Comparison of ENCODE assay signal across 14 cellular contexts in genomic region chr6:118724211-118724610, GRCh38.
DNase-seq lines count a peak whose midpoint lies in the region; ATAC-seq and TF ChIP-seq lines count a peak whose summit lies in the region.
"Had no signal": no experiment of that assay in that cellular context is flagged by ENCODE, and none has a peak within 500 bp of the region (broad histone marks: within the 10 kb centered on the region; RNA-seq: fewer than 3 reads in every experiment).

No MANE protein-coding gene starts in this region.

- H3K36me3 ChIP-seq in KOPT-K1 (ENCODE audit: insufficient read depth, low read length) (no peaks in the 10 kb centered on the region), Peyer's patch (no peaks in the 10 kb centered on the region)
- H3K36me3 ChIP-seq: gastroesophageal sphincter had no signal

- peak overlapping the region; percentile 70 for H3K27ac Mint-ChIP-seq in activated CD4-positive, alpha-beta T cell treated with anti-CD3 and anti-CD28 coated beads for 36 hours
- peak overlapping the region in 9 of 10 donors; percentile 16 to 97 (median 85) for H3K27ac Mint-ChIP-seq in naive thymus-derived CD8-positive, alpha-beta T cell
- H3K27ac Mint-ChIP-seq: type B pancreatic cell had no signal

- H3K4me3 Mint-ChIP-seq in activated CD4-positive, alpha-beta T cell treated with anti-CD3 and anti-CD28 coated beads for 36 hours = no peak overlapping the region
- peak overlapping the region in 8 of 10 donors; percentile 17 to 74 (median 60) for H3K4me3 Mint-ChIP-seq in naive thymus-derived CD8-positive, alpha-beta T cell
- H3K4me3 Mint-ChIP-seq: type B pancreatic cell had no signal

- no peak for TF ChIP-seq CTCF in Peyer's patch (IDR thresholded peaks at IDR 0.05)

- H3K9me3 ChIP-seq in KOPT-K1 (ENCODE audit: insufficient read depth, low read length, poor library complexity, severe bottlenecking) (no peaks in the 10 kb centered on the region), Peyer's patch (no peaks in the 10 kb centered on the region)
- H3K9me3 ChIP-seq: A549, gastroesophageal sphincter had no signal

- no peak for TF ChIP-seq POLR2A in Peyer's patch (IDR thresholded peaks at IDR 0.05)

- CTCF ChIA-PET in activated CD4-positive, alpha-beta T cell treated with anti-CD3 and anti-CD28 coated beads for 36 hours (lab: Charles Lee) = interaction anchor here (0.9 to 3.3 kb wide), 7 partner anchors 10 to 67 kb away, joined by 3 to 63 read pairs (median 4); no protein-coding TSS in a partner anchor

- intact Hi-C loops in activated CD4-positive, alpha-beta T cell treated with anti-CD3 and anti-CD28 coated beads for 36 hours (cut with DNase I, micrococcal nuclease) = loop anchor here in 1 of 2 experiments (2.0 kb wide), 1 partner anchor 53 kb away; no protein-coding TSS in a partner anchor

- peak overlapping the region; percentile 34 for H3K27ac ChIP-seq in KOPT-K1 (ENCODE audit: low read depth, low read length, poor library complexity, severe bottlenecking)
- H3K27ac ChIP-seq in Peyer's patch = peak overlapping the region in 1 of 4 donors; percentile 4
- H3K27ac ChIP-seq: A549, gastroesophageal sphincter had no signal

- POLR2A ChIA-PET in activated CD4-positive, alpha-beta T cell treated with anti-CD3 and anti-CD28 coated beads for 36 hours (lab: Charles Lee) = interaction anchor here (0.6 to 1.2 kb wide), 2 partner anchors 15 to 73 kb away, joined by 3 to 7 read pairs; no protein-coding TSS in a partner anchor
- POLR2A ChIA-PET in naive thymus-derived CD8-positive, alpha-beta T cell (lab: Charles Lee) = interaction anchor here (1.1 to 3.0 kb wide), 3 partner anchors 12 to 73 kb away, joined by 4 to 36 read pairs (median 13); partner anchors contain the start of gene CEP85L

- H3K4me1 ChIP-seq in Peyer's patch = no peaks in the 10 kb centered on the region
- H3K4me1 ChIP-seq: A549, gastroesophageal sphincter had no signal

- ATAC-seq in activated CD4-positive, alpha-beta T cell treated with anti-CD3 and anti-CD28 coated beads for 36 hours = peak; percentile 37
- peak; percentile 93 for ATAC-seq in HG02610 (IDR thresholded peaks at IDR 0.05; ENCODE audit: unreplicated experiment)
- peak in 1 of 2 donors; percentile 31 for ATAC-seq in naive thymus-derived CD8-positive, alpha-beta T cell
- ATAC-seq: A549, gastroesophageal sphincter had no signal

- no peak overlapping the region for H3K4me3 ChIP-seq in Peyer's patch
- H3K4me3 ChIP-seq: A549, gastroesophageal sphincter had no signal

- no peaks in the 10 kb centered on the region for H3K27me3 ChIP-seq in Peyer's patch
- H3K27me3 ChIP-seq: gastroesophageal sphincter had no signal

- H3K36me3 Mint-ChIP-seq in activated CD4-positive, alpha-beta T cell treated with anti-CD3 and anti-CD28 coated beads for 36 hours (ENCODE audit: low read depth) = no peaks in the 10 kb centered on the region
- no peaks in the 10 kb centered on the region for H3K36me3 Mint-ChIP-seq in naive thymus-derived CD8-positive, alpha-beta T cell
- H3K36me3 Mint-ChIP-seq: type B pancreatic cell had no signal

- no peak for DNase-seq in activated CD4-positive, alpha-beta T cell treated with anti-CD3 and anti-CD28 coated beads for 36 hours
- no peak for DNase-seq in activated CD4-positive, alpha-beta T cell treated with anti-CD3 and anti-CD28 coated beads for 4 hours
- DNase-seq in naive thymus-derived CD8-positive, alpha-beta T cell = no peak
- no peak for DNase-seq in Peyer's patch
- DNase-seq in NCI-H1417 (lab: John Stamatoyannopoulos, UW) = no peak
- DNase-seq in amygdala (lab: John Stamatoyannopoulos, UW) = no peak
- DNase-seq: activated CD8-positive, alpha-beta memory T cell treated with anti-CD3 and anti-CD28 coated beads, Interleukin-2, amount 50 U/mL, for 4 hours; HCEC 1CT; retina had no signal

- no peaks in the 10 kb centered on the region for H3K9me3 Mint-ChIP-seq in activated CD4-positive, alpha-beta T cell treated with anti-CD3 and anti-CD28 coated beads for 36 hours (ENCODE audit: low read depth)
- no peaks in the 10 kb centered on the region for H3K9me3 Mint-ChIP-seq in naive thymus-derived CD8-positive, alpha-beta T cell
- H3K9me3 Mint-ChIP-seq: type B pancreatic cell had no signal

- no peaks in the 10 kb centered on the region for H3K27me3 Mint-ChIP-seq in activated CD4-positive, alpha-beta T cell treated with anti-CD3 and anti-CD28 coated beads for 36 hours
- no peaks in the 10 kb centered on the region for H3K27me3 Mint-ChIP-seq in naive thymus-derived CD8-positive, alpha-beta T cell
- H3K27me3 Mint-ChIP-seq: type B pancreatic cell had no signal

- H3K4me1 Mint-ChIP-seq in activated CD4-positive, alpha-beta T cell treated with anti-CD3 and anti-CD28 coated beads for 36 hours = peaks cover 75% of the 10 kb centered on the region
- H3K4me1 Mint-ChIP-seq in naive thymus-derived CD8-positive, alpha-beta T cell = peaks cover 51 to 85% (median 79%) of the 10 kb centered on the region in 4 donors
